ENCODE assay signal across 34 cellular contexts in the genomic region with DNA sequence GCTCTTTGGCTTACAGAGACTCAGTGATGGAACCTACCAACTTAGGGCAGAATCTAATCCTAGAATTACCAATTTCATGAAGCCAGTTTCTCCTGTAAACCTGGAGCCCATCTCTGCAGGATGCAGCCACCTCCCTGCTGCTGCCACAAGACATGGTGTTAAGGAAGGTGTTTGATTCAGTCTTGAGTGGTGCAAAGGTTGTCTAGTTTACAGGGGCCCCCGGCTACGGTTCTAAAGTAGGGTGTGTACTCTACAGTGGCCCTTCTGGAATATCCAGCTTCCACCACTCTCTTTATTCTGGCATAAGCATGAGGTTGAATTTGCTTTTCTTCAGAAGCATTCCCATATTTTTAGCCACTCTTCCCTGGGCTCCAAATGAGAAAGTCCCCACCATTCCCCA.
"Had no signal": no experiment of that assay in that cellular context is flagged by ENCODE, and none has a peak within 500 bp of the region (broad histone marks: within the 10 kb centered on the region; RNA-seq: fewer than 3 reads in every experiment).

No MANE protein-coding gene starts in this region.

- FAIRE-seq: astrocyte, bronchial epithelial cell had no signal

- H3K36me3 ChIP-seq: adrenal gland, ascending aorta, brain microvascular endothelial cell, breast epithelium, cardiac muscle cell had no signal

- H3K27ac ChIP-seq: adrenal gland, ascending aorta, body of pancreas, brain microvascular endothelial cell, breast epithelium, cardiac muscle cell had no signal

- H3K9me3 ChIP-seq: adrenal gland, ascending aorta, body of pancreas, breast epithelium had no signal

- H3K4me1 ChIP-seq: adrenal gland, ascending aorta, body of pancreas, breast epithelium had no signal

- H3K27me3 ChIP-seq: adrenal gland, ascending aorta, body of pancreas, brain microvascular endothelial cell, breast epithelium, cardiac muscle cell had no signal

- ATAC-seq: activated naive CD4-positive, alpha-beta T cell treated with anti-CD3 and anti-CD28 coated beads, Interleukin-2, amount 50 U/mL, for 72 hours; activated naive CD8-positive, alpha-beta T cell treated with anti-CD3 and anti-CD28 coated beads, Interleukin-2, amount 50 U/mL, for 24 hours; activated T-cell treated with anti-CD3 and anti-CD28 coated beads, Interleukin-2, amount 50 U/mL, for 4 hours; activated T-cell treated with anti-CD3 and anti-CD28 coated beads, Interleukin-2, amount 50 U/mL, for 72 hours; activated T-helper 17 cell treated with anti-CD3 and anti-CD28 coated beads, Interleukin-2, amount 50 U/mL, for 72 hours; body of pancreas had no signal

- DNase-seq: activated effector memory CD4-positive, alpha-beta T cell treated with anti-CD3 and anti-CD28 coated beads, Interleukin-2, amount 50 U/mL, for 16 hours; activated effector memory CD4-positive, alpha-beta T cell treated with Interleukin-2 at 50 U/mL for 16 hours; activated gamma-delta T cell; activated gamma-delta T cell treated with Interleukin-2 at 50 U/mL for 16 hours; activated naive CD4-positive, alpha-beta T cell; activated naive CD4-positive, alpha-beta T cell treated with anti-CD3 and anti-CD28 coated beads for 36 hours; activated naive CD4-positive, alpha-beta T cell treated with anti-CD3 and anti-CD28 coated beads, Interleukin-2, amount 10 ng/mL, durations not matched to agents 7 days and 5 days; activated naive CD4-positive, alpha-beta T cell treated with anti-CD3 and anti-CD28 coated beads, Interleukin-2, amount 50 U/mL, for 16 hours; activated naive CD4-positive, alpha-beta T cell treated with Interleukin-2 at 50 U/mL for 16 hours; activated naive CD8-positive, alpha-beta T cell treated with anti-CD3 and anti-CD28 coated beads for 36 hours; activated naive CD8-positive, alpha-beta T cell treated with anti-CD3 and anti-CD28 coated beads, Interleukin-2, amount 10 ng/mL, durations not matched to agents 7 days and 5 days; activated naive CD8-positive, alpha-beta T cell treated with anti-CD3 and anti-CD28 coated beads, Interleukin-2, amount 50 U/mL, for 24 hours; activated T-cell treated with anti-CD3 and anti-CD28 coated beads, Interleukin-2, amount 50 U/mL, for 1 hour; activated T-cell treated with anti-CD3 and anti-CD28 coated beads, Interleukin-2, amount 50 U/mL, for 24 hours; activated T-cell treated with anti-CD3 and anti-CD28 coated beads, Interleukin-2, amount 50 U/mL, for 4 hours; activated T-cell treated with anti-CD3 and anti-CD28 coated beads, Interleukin-2, amount 50 U/mL, for 48 hours; activated T-cell treated with anti-CD3 and anti-CD28 coated beads, Interleukin-2, amount 50 U/mL, for 72 hours; adrenal gland; amniotic stem cell; amygdala; anterior cingulate cortex; aorta; body of pancreas; brain microvascular endothelial cell; caudate nucleus; central memory CD4-positive, alpha-beta T cell; cerebellar nuclear complex had no signal

- H3K4me3 ChIP-seq: adrenal gland, ascending aorta, body of pancreas, breast epithelium, cardiac muscle cell had no signal
